ENCODE assay signal across 1 cellular context in genomic region chr6:125153541-125154183, GRCh38.
A peak's percentile ranks its signal among the peaks of the same experiment; 100 is the strongest.
TF ChIP-seq lines count a peak whose summit lies in the region.

Gene TPD52L1, plus strand, starts transcription at chr6:125153773. Its CDS starts 179 bp downstream, at chr6:125153952.

TF ChIP-seq in HepG2, 621 proteins besides CTCF, POLR2A, EP300 and RAD21 (continued from another document and continues in another):
- TF ChIP-seq ZXDC (CRISPR knock-in tag; IDR thresholded peaks at IDR 0.05) (no peak), FOXP4 (CRISPR knock-in tag; IDR thresholded peaks at IDR 0.05) (no peak), ZNF230 (CRISPR knock-in tag; IDR thresholded peaks at IDR 0.05) (peak; percentile 66; the same call in 1 of the 2 replicates), ZNF598 (CRISPR knock-in tag; IDR thresholded peaks at IDR 0.05; ENCODE audit: borderline replicate concordance) (peak; percentile 72; the same call in 1 of the 2 replicates), ZNF543 (CRISPR knock-in tag; IDR thresholded peaks at IDR 0.05) (0 out of 2 replicates have a peak, but pooled peaks have one; percentile 30), REXO4 (CRISPR knock-in tag; IDR thresholded peaks at IDR 0.05; ENCODE audit: borderline replicate concordance) (peak; percentile 71; the same call in 1 of the 2 replicates), ZNF589 (CRISPR knock-in tag; conservative IDR thresholded peaks at IDR 0.05) (0 out of 2 replicates have a peak, but pooled peaks have one; percentile 20), ZSCAN20 (CRISPR knock-in tag; IDR thresholded peaks at IDR 0.05; ENCODE audit: borderline replicate concordance) (0 out of 2 replicates have a peak, but pooled peaks have one; percentile 38), HNRNPL (IDR thresholded peaks at IDR 0.05; ENCODE audit: low read depth, low read length) (no peak), KLF16 (CRISPR knock-in tag; IDR thresholded peaks at IDR 0.05) (peak in 1 of 2 experiments; percentile 52; a peak in 1 of 4 replicates), ZFP1 (CRISPR knock-in tag; IDR thresholded peaks at IDR 0.05) (no peak), ATF3 (CRISPR knock-in tag; IDR thresholded peaks at IDR 0.05) (peak; percentile 18; the same call in 1 of the 2 replicates), ZNF143 (CRISPR knock-in tag; IDR thresholded peaks at IDR 0.05) (0 out of 2 replicates have a peak, but pooled peaks have one; percentile 12), SIX1 (CRISPR knock-in tag; IDR thresholded peaks at IDR 0.05; ENCODE audit: borderline replicate concordance) (no peak), ZNF362 (CRISPR knock-in tag; IDR thresholded peaks at IDR 0.05; ENCODE audit: borderline replicate concordance) (no peak), ZNF33A (CRISPR knock-in tag; IDR thresholded peaks at IDR 0.05; ENCODE audit: borderline replicate concordance) (no peak), THAP7 (CRISPR knock-in tag; IDR thresholded peaks at IDR 0.05) (no peak; the same call in 1 of the 2 replicates), MTERF4 (CRISPR knock-in tag; IDR thresholded peaks at IDR 0.05) (no peak), SOX6 (IDR thresholded peaks at IDR 0.05) (no peak), SOX6 (CRISPR knock-in tag; IDR thresholded peaks at IDR 0.05) (peak; percentile 40), ZNF180 (CRISPR knock-in tag; IDR thresholded peaks at IDR 0.05; ENCODE audit: borderline replicate concordance, low read depth) (no peak), LCORL (IDR thresholded peaks at IDR 0.05) (no peak), LCORL (CRISPR knock-in tag; IDR thresholded peaks at IDR 0.05) (peak; percentile 77), ZNF331 (CRISPR knock-in tag; IDR thresholded peaks at IDR 0.05) (peak; percentile 63; the same call in 1 of the 2 replicates), ZNF101 (CRISPR knock-in tag; IDR thresholded peaks at IDR 0.05; ENCODE audit: borderline replicate concordance, low read depth) (no peak), ZNF704 (CRISPR knock-in tag; IDR thresholded peaks at IDR 0.05; ENCODE audit: borderline replicate concordance) (0 out of 2 replicates have a peak, but pooled peaks have one; percentile 27), ZNF776 (CRISPR knock-in tag; IDR thresholded peaks at IDR 0.05) (peak; percentile 76; the same call in 1 of the 2 replicates), SOX13 (IDR thresholded peaks at IDR 0.05) (no peak), SOX13 (CRISPR knock-in tag; conservative IDR thresholded peaks at IDR 0.05 in 1 of 2, IDR thresholded peaks at IDR 0.05 in 1 of 2) (peak in 1 of 2 experiments; percentile 13; a peak in 1 of 4 replicates), HNF1B (CRISPR knock-in tag; IDR thresholded peaks at IDR 0.05) (0 out of 2 replicates have a peak, but pooled peaks have one; percentile 29), CENPT (CRISPR knock-in tag; IDR thresholded peaks at IDR 0.05; ENCODE audit: low read depth) (peak; percentile 73), ZNF563 (CRISPR knock-in tag; IDR thresholded peaks at IDR 0.05) (peak; percentile 47; the same call in 1 of the 2 replicates), GFI1 (CRISPR knock-in tag; IDR thresholded peaks at IDR 0.05; ENCODE audit: borderline replicate concordance) (no peak), BRF2 (CRISPR knock-in tag; IDR thresholded peaks at IDR 0.05) (no peak), SMYD3 (CRISPR knock-in tag; IDR thresholded peaks at IDR 0.05) (peak; percentile 28; the same call in 1 of the 2 replicates), ZNF281 (CRISPR knock-in tag; IDR thresholded peaks at IDR 0.05; ENCODE audit: borderline replicate concordance) (peak; percentile 67; the same call in 1 of the 2 replicates), ZSCAN30 (CRISPR knock-in tag; IDR thresholded peaks at IDR 0.05) (no peak), GMEB2 (CRISPR knock-in tag; IDR thresholded peaks at IDR 0.05; ENCODE audit: low read depth) (no peak), ATF7-NPFF (CRISPR knock-in tag; IDR thresholded peaks at IDR 0.05; ENCODE audit: low read depth) (no peak; the same call in 1 of the 2 replicates), MXD4 (CRISPR knock-in tag; IDR thresholded peaks at IDR 0.05) (peak; percentile 63; the same call in 1 of the 2 replicates), FOXJ3 (CRISPR knock-in tag; IDR thresholded peaks at IDR 0.05; ENCODE audit: borderline replicate concordance) (0 out of 2 replicates have a peak, but pooled peaks have one; percentile 32), XRCC5 (optimal IDR thresholded peaks at IDR 0.05; ENCODE audit: low read length) (peak; percentile 98), STAG1 (CRISPR knock-in tag; IDR thresholded peaks at IDR 0.05) (peak; percentile 61), POGZ (CRISPR knock-in tag; IDR thresholded peaks at IDR 0.05) (peak; percentile 64), ZBTB44 (CRISPR knock-in tag; IDR thresholded peaks at IDR 0.05) (no peak)
